Comparison of ENCODE assay signal across 13 cellular contexts in the genomic region with DNA sequence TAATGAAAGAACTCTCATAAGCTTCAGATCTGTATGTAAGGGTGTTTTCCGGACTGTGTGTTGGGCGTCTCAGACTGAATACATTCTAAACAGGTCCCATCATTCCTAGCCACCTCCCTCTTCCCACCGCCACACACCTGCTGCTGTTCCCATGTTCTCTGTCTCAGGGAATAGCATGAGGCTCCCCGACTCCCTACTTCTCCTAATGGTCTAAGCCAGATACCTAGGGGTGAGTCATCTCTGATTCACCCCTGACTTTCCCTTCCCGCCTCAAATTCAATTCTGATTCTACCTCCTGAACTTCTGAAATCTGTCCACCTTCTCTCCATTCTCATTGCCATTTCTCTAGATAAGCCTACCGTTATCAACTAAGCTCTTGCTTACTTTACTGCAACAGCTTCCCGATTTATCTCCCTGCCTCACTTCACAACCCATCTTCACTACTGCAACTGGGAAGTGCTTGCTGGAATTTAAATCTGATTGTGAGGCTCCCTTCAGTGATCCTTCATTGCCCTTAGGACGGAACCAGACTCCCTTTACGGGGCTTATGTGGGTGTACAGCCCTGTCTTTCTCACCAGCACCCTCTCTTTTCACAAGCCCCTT. TPM values are rescaled to one million over a fixed set of nuclear protein-coding genes. Genes with fewer than 3 reads are reported as not detected.
DNase-seq lines count a peak whose midpoint lies in the region; ATAC-seq and TF ChIP-seq lines count a peak whose summit lies in the region.
"Had no signal": no experiment of that assay in that cellular context is flagged by ENCODE, and none has a peak within 500 bp of the region (broad histone marks: within the 10 kb centered on the region; RNA-seq: fewer than 3 reads in every experiment).

No MANE protein-coding gene starts in this region.

- peaks cover 43% of the 10 kb centered on the region for H3K4me1 Mint-ChIP-seq in activated CD4-positive, alpha-beta T cell treated with anti-CD3 and anti-CD28 coated beads, Interleukin-2, amount 10 ng/mL, durations not matched to agents 7 days and 5 days

- intact Hi-C loops in mammary epithelial cell (cut with micrococcal nuclease), result no loop called here
- intact Hi-C loops in heart left ventricle (cut with DNase I), result no loop called here

- no peaks in the 10 kb centered on the region for H3K9me3 Mint-ChIP-seq in activated CD4-positive, alpha-beta T cell treated with anti-CD3 and anti-CD28 coated beads, Interleukin-2, amount 10 ng/mL, durations not matched to agents 7 days and 5 days

- H3K9ac ChIP-seq in mammary epithelial cell (ENCODE audit: insufficient read depth, low read length), result no peak overlapping the region

- no peaks in the 10 kb centered on the region for H3K27me3 ChIP-seq in mammary epithelial cell (ENCODE audit: insufficient read depth, low read length)
- H3K27me3 ChIP-seq in heart left ventricle, result peaks cover 0 to 13% (median 0%) of the 10 kb centered on the region in 9 donors

- peaks cover 9% of the 10 kb centered on the region for H3K79me2 ChIP-seq in mammary epithelial cell (ENCODE audit: insufficient read depth, low read length)

- POLR2A ChIA-PET in activated CD4-positive, alpha-beta T cell treated with anti-CD3 and anti-CD28 coated beads, Interleukin-2, amount 10 ng/mL, durations not matched to agents 7 days and 5 days (lab: Charles Lee), result no interaction called here

- peak overlapping the region; percentile 90 for H3K4me3 Mint-ChIP-seq in activated CD4-positive, alpha-beta T cell treated with anti-CD3 and anti-CD28 coated beads, Interleukin-2, amount 10 ng/mL, durations not matched to agents 7 days and 5 days

- no peak for DNase-seq in activated CD4-positive, alpha-beta T cell treated with anti-CD3 and anti-CD28 coated beads, Interleukin-2, amount 10 ng/mL, durations not matched to agents 7 days and 5 days
- DNase-seq in activated CD4-positive, alpha-beta T cell treated with anti-CD3 and anti-CD28 coated beads for 1 hour, result no peak
- DNase-seq in NCI-H226 (peak; percentile 79), mammary epithelial cell (peak; percentile 87), omental fat pad (ENCODE audit: low spot score) (no peak), NCI-H146 treated with DMSO at 0.1 percent for 48 hours (lab: John Stamatoyannopoulos, UW; ENCODE audit: unreplicated experiment) (no peak), heart left ventricle (no peak)
- DNase-seq: cortex of kidney; KBM-7; NCI-H446 treated with DMSO at 0.1 percent for 48 hours; stimulated activated CD4-positive, alpha-beta T cell treated with anti-CD3 and anti-CD28 coated beads, Interleukin-12 subunit alpha, Interleukin-12 subunit beta, amount 100 ng/mL, for 4 hours had no signal

- no peaks in the 10 kb centered on the region for H3K27me3 Mint-ChIP-seq in activated CD4-positive, alpha-beta T cell treated with anti-CD3 and anti-CD28 coated beads, Interleukin-2, amount 10 ng/mL, durations not matched to agents 7 days and 5 days
- H3K27me3 Mint-ChIP-seq: stimulated activated memory B cell treated with anti-CD40 and anti-IgM and Interleukin-4, amounts not matched to agents 10 μg/mL and 1 μg/mL and 100 μg/mL, for 72 hours had no signal

- ATAC-seq in omental fat pad (ENCODE audit: low FRiP score), result peak; percentile 33
- no peak for ATAC-seq in GM18505 (IDR thresholded peaks at IDR 0.05; ENCODE audit: unreplicated experiment)
- no peak for ATAC-seq in heart left ventricle
- ATAC-seq: stimulated activated memory B cell treated with anti-CD40 and anti-IgM and Interleukin-4, amounts not matched to agents 10 μg/mL and 1 μg/mL and 100 μg/mL, for 72 hours had no signal

- 36% methylated on average over 9 of the region's 9 CpGs for WGBS in mammary epithelial cell (ENCODE audit: low coverage, missing lambda C conversion rate)
- WGBS in heart left ventricle, 4 donors, result 91 to 94% (median 92%) methylated on average over 9 of the region's 9 CpGs

- H3K36me3 ChIP-seq in mammary epithelial cell (ENCODE audit: insufficient read depth, low read length) (no peaks in the 10 kb centered on the region), heart left ventricle (peaks cover 0 to 12% (median 4%) of the 10 kb centered on the region in 9 donors)

- no peaks in the 10 kb centered on the region for H4K20me1 ChIP-seq in mammary epithelial cell (ENCODE audit: insufficient read depth, low read length)

- no peak for TF ChIP-seq CTCF in mammary epithelial cell (conservative IDR thresholded peaks at IDR 0.05 in 1 of 2, IDR thresholded peaks at IDR 0.05 in 1 of 2; ENCODE audit: extremely low read depth in 1 of 2, insufficient read depth in 1 of 2, low read depth in 1 of 2, low read length in 2 of 2)
- no peak for TF ChIP-seq CTCF in omental fat pad (IDR thresholded peaks at IDR 0.05)
- TF ChIP-seq CTCF in heart left ventricle (IDR thresholded peaks at IDR 0.05), result no peak

- H3K4me3 ChIP-seq in mammary epithelial cell (replicated peaks in 1 of 3; ENCODE audit: insufficient read depth in 1 of 3, low read depth in 2 of 3, low read length in 3 of 3), result no peak overlapping the region
- no peak overlapping the region for H3K4me3 ChIP-seq in heart left ventricle

- peak overlapping the region; percentile 38 for H2AFZ ChIP-seq in mammary epithelial cell (ENCODE audit: low read depth, low read length)

- H3K4me1 ChIP-seq in mammary epithelial cell (ENCODE audit: insufficient read depth, low read length) (peaks cover 25% of the 10 kb centered on the region), heart left ventricle (peaks cover 0 to 21% (median 11%) of the 10 kb centered on the region in 12 donors)

- dilution Hi-C loops in mammary epithelial cell (cut with HindIII; ENCODE audit: low sequenced_read_pairs), result loop anchor here (25.0 kb wide), 1 partner anchor 260 kb away; the partner anchor contains the start of gene EFHC1

- in situ Hi-C loops in mammary epithelial cell (cut with MboI; ENCODE audit: low sequenced_read_pairs in 2 of 2), result loop anchor here in 1 of 2 donors (25.0 kb wide), 1 partner anchor 510 kb away; no protein-coding TSS in a partner anchor

- peak overlapping the region; percentile 49 for H3K4me2 ChIP-seq in mammary epithelial cell (ENCODE audit: insufficient read depth, low read depth, low read length)

- no TSS peak for BruUV-seq in mammary epithelial cell (replicated peaks; lab: Mats Ljungman, UMichigan)

- H3K27ac Mint-ChIP-seq in activated CD4-positive, alpha-beta T cell treated with anti-CD3 and anti-CD28 coated beads, Interleukin-2, amount 10 ng/mL, durations not matched to agents 7 days and 5 days, result no peak overlapping the region

- H3K36me3 Mint-ChIP-seq in activated CD4-positive, alpha-beta T cell treated with anti-CD3 and anti-CD28 coated beads, Interleukin-2, amount 10 ng/mL, durations not matched to agents 7 days and 5 days (ENCODE audit: low read depth), result peaks cover 16% of the 10 kb centered on the region

- TF ChIP-seq POLR2A in GM18505 (IDR thresholded peaks at IDR 0.05; ENCODE audit: borderline replicate concordance, extremely low read depth, insufficient read depth, insufficient read length), result no peak
- TF ChIP-seq POLR2A in heart left ventricle (IDR thresholded peaks at IDR 0.05), result no peak

- H3K9me3 ChIP-seq in mammary epithelial cell (replicated peaks; ENCODE audit: insufficient read depth, low read length) (no peaks in the 10 kb centered on the region), heart left ventricle (no peaks in the 10 kb centered on the region)

- H3K27ac ChIP-seq in mammary epithelial cell (ENCODE audit: insufficient read depth, low read depth, low read length) (peak overlapping the region; percentile 13), heart left ventricle (no peak overlapping the region)

- CTCF ChIA-PET in activated CD4-positive, alpha-beta T cell treated with anti-CD3 and anti-CD28 coated beads, Interleukin-2, amount 10 ng/mL, durations not matched to agents 7 days and 5 days (lab: Charles Lee), result interaction anchor here (1.2 to 2.1 kb wide), 3 partner anchors 14 to 38 kb away, joined by 3 to 5 read pairs (median 3); no protein-coding TSS in a partner anchor
- CTCF ChIA-PET in mammary epithelial cell (lab: Charles Lee; ENCODE audit: low non-redundant PET), result interaction anchor here (0.6 kb wide), 1 partner anchor 368 kb away, joined by 4 read pairs; no protein-coding TSS in a partner anchor

RNA-seq across cellular contexts. Expression of gene TMEM14A, which starts 1.6 kb away (rescaled TPM):
- total RNA-seq in activated CD4-positive, alpha-beta T cell treated with anti-CD3 and anti-CD28 coated beads, Interleukin-2, amount 10 ng/mL, durations not matched to agents 7 days and 5 days, result 10 to 100 TPM; 22.5 to 25.3 TPM
- total RNA-seq in mammary epithelial cell (10 to 100 TPM; 27.2 to 30.4 TPM), omental fat pad (10 to 100 TPM; 22.3 to 46.6 (median 26.7) TPM), heart left ventricle (10 to 100 TPM in 2 of 9 donors, 1 to 10 TPM in 7; 5.0 to 13.5 (median 8.2) TPM)
- polyA plus RNA-seq in mammary epithelial cell (28.4 TPM), heart left ventricle (1 to 10 TPM; 8.0 TPM)
- not detected for polyA minus RNA-seq in mammary epithelial cell

Comparison
In these comparisons a context has a peak if more than half of its experiments do, and no peak if none do; other contexts are left out.
1. DNase-seq: peak in NCI-H226 (single experiment) and mammary epithelial cell (single experiment); none in activated CD4-positive, alpha-beta T cell treated with anti-CD3 and anti-CD28 coated beads, Interleukin-2, amount 10 ng/mL, durations not matched to agents 7 days and 5 days (single experiment), activated CD4-positive, alpha-beta T cell treated with anti-CD3 and anti-CD28 coated beads for 1 hour (single experiment), omental fat pad (single experiment), NCI-H146 treated with DMSO at 0.1 percent for 48 hours (single experiment) and heart left ventricle (0 of 5).